ENCODE assay signal across 16 cellular contexts in the genomic region with DNA sequence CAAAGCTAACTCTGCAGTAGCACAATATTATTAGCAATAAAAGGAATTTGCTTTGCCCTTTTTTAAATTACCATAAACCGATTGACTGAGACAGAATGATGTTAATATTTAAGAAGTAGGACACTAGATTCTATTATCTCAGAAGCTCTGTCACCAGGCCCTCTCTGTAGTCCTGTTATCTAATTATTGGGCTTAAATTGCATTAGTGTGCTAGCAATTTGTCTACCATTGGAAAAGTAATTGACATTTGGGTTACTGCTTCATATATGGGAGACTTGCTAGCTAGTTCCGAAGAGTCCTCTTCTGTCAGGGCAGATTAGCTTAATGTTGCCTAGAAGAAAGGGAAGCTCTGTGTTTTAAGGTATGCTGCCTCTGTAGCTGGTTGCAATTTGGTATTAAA.
DNase-seq lines count a peak whose midpoint lies in the region; ATAC-seq and TF ChIP-seq lines count a peak whose summit lies in the region.
"Had no signal": no experiment of that assay in that cellular context is flagged by ENCODE, and none has a peak within 500 bp of the region (broad histone marks: within the 10 kb centered on the region; RNA-seq: fewer than 3 reads in every experiment).

No MANE protein-coding gene starts in this region.

- no peak for ATAC-seq in SK-N-SH treated with all-trans-retinoic acid at 6 μM for 48 hours
- ATAC-seq: A549; CD8-positive, alpha-beta T cell had no signal

- DNase-seq in NCI-H82 (lab: John Stamatoyannopoulos, UW) (peak; percentile 94), SK-N-DZ (ENCODE audit: low spot score) (peak; percentile 98), left kidney (ENCODE audit: low read depth, low spot score) (peak; percentile 33), iPS-NIHi11 (ENCODE audit: low spot score) (no peak), NCI-H146 (lab: John Stamatoyannopoulos, UW) (no peak), midbrain (lab: John Stamatoyannopoulos, UW) (no peak)
- DNase-seq in effector CD4-positive, alpha-beta T cell = no peak
- DNase-seq: AML-193; Caco-2; Calu3; CD4-positive, alpha-beta T cell; CD8-positive, alpha-beta T cell; DMS79 treated with DMSO at 0.1 percent for 48 hours; GF-D8 had no signal

TF ChIP-seq in SK-N-SH treated with all-trans-retinoic acid at 6 μM for 48 hours, 23 proteins besides CTCF, POLR2A, EP300 and RAD21:
- TF ChIP-seq ZNF70 (CRISPR knock-in tag; IDR thresholded peaks at IDR 0.05) (0 out of 2 replicates have a peak, but pooled peaks have one; percentile 37), GLIS3 (CRISPR knock-in tag; IDR thresholded peaks at IDR 0.05) (no peak), RARB (CRISPR knock-in tag; IDR thresholded peaks at IDR 0.05) (no peak), OSR1 (CRISPR knock-in tag; IDR thresholded peaks at IDR 0.05) (no peak), TCF4 (CRISPR knock-in tag; IDR thresholded peaks at IDR 0.05; ENCODE audit: borderline replicate concordance) (peak; percentile 78)
- TF ChIP-seq, protein P1, sequence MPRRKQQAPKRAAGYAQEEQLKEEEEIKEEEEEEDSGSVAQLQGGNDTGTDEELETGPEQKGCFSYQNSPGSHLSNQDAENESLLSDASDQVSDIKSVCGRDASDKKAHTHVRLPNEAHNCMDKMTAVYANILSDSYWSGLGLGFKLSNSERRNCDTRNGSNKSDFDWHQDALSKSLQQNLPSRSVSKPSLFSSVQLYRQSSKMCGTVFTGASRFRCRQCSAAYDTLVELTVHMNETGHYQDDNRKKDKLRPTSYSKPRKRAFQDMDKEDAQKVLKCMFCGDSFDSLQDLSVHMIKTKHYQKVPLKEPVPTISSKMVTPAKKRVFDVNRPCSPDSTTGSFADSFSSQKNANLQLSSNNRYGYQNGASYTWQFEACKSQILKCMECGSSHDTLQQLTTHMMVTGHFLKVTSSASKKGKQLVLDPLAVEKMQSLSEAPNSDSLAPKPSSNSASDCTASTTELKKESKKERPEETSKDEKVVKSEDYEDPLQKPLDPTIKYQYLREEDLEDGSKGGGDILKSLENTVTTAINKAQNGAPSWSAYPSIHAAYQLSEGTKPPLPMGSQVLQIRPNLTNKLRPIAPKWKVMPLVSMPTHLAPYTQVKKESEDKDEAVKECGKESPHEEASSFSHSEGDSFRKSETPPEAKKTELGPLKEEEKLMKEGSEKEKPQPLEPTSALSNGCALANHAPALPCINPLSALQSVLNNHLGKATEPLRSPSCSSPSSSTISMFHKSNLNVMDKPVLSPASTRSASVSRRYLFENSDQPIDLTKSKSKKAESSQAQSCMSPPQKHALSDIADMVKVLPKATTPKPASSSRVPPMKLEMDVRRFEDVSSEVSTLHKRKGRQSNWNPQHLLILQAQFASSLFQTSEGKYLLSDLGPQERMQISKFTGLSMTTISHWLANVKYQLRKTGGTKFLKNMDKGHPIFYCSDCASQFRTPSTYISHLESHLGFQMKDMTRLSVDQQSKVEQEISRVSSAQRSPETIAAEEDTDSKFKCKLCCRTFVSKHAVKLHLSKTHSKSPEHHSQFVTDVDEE (CRISPR knock-in tag; IDR thresholded peaks at IDR 0.05) = peak; percentile 83
TF ChIP-seq in SK-N-SH treated with all-trans-retinoic acid at 6 μM for 48 hours: peak in this region for 3.

Comparison
In these comparisons a context has a peak if more than half of its experiments do, and no peak if none do; other contexts are left out.
1. DNase-seq: peak in NCI-H82 (single experiment), SK-N-DZ (single experiment) and left kidney (single experiment); none in iPS-NIHi11 (single experiment), NCI-H146 (single experiment), midbrain (single experiment) and effector CD4-positive, alpha-beta T cell (single experiment).